19 cellular contexts compared by ENCODE assay signal in the genomic region with DNA sequence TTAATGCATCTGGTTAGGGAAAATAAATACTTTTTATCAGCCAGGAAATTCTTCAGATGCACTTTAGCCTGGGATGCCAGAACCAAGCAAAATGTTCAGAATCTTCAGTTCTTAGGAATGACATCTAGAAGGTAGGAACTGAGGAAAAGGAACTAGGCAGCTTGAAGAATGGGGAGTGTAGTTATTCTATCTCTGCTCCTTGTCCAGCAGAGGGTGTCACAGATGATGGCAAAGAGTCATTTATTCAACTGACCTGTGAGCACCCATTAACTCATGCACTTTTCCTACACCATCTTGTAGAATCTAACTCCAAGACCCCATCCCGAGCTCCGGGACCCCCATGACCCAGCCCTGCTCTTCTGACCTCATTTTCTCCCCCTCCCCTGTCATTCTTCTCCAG.
DNase-seq lines count a peak whose midpoint lies in the region; ATAC-seq and TF ChIP-seq lines count a peak whose summit lies in the region.
"Had no signal": no experiment of that assay in that cellular context is flagged by ENCODE, and none has a peak within 500 bp of the region (broad histone marks: within the 10 kb centered on the region; RNA-seq: fewer than 3 reads in every experiment).

No MANE protein-coding gene starts in this region.

- H3K4me3 ChIP-seq in GM12864 (ENCODE audit: low read depth, low read length) (no peak overlapping the region), trophoblast cell (ENCODE audit: low read depth, low read length) (no peak overlapping the region)

- H3K9ac ChIP-seq in trophoblast cell (ENCODE audit: low read length): no peak overlapping the region

- no peak overlapping the region for H4K91ac ChIP-seq in trophoblast cell (ENCODE audit: low read depth, low read length)

- H3K79me1 ChIP-seq in trophoblast cell (ENCODE audit: low read length): no peaks in the 10 kb centered on the region

- no peaks in the 10 kb centered on the region for H3K27me3 ChIP-seq in trophoblast cell (ENCODE audit: insufficient read depth, low read length)

- no peak overlapping the region for H3K4ac ChIP-seq in trophoblast cell (ENCODE audit: low read depth, low read length)

- no peak overlapping the region for H2AFZ ChIP-seq in trophoblast cell (ENCODE audit: insufficient read depth, low read length, poor library complexity)

- no peak for ATAC-seq in HG03045 (IDR thresholded peaks at IDR 0.05; ENCODE audit: unreplicated experiment)
- no peak for ATAC-seq in HG02759 (IDR thresholded peaks at IDR 0.05; ENCODE audit: unreplicated experiment)

- H3K36me3 ChIP-seq in trophoblast cell (ENCODE audit: control insufficient read depth in 1 of 2, insufficient read depth in 2 of 2, low read length in 2 of 2): no peaks in the 10 kb centered on the region

- no peaks in the 10 kb centered on the region for H3K79me2 ChIP-seq in trophoblast cell (ENCODE audit: control insufficient read depth, insufficient read depth, low read length, poor library complexity)

- H4K12ac ChIP-seq in trophoblast cell (ENCODE audit: low read depth, low read length): no peak overlapping the region

- H3K4me1 ChIP-seq in trophoblast cell (ENCODE audit: control insufficient read depth in 1 of 2, insufficient read depth in 2 of 2, low read length in 2 of 2): peaks cover 0 to 5% of the 10 kb centered on the region in 2 experiments

- H2BK5ac ChIP-seq in trophoblast cell (ENCODE audit: low read depth, low read length, poor library complexity): peak overlapping the region; percentile 37

- TF ChIP-seq CTCF in GM12864 (IDR thresholded peaks at IDR 0.05; ENCODE audit: low read depth, low read length, missing control alignments): peak; percentile 32

- no peak overlapping the region for H3K4me2 ChIP-seq in trophoblast cell (ENCODE audit: low read length)

- no peak overlapping the region for H2BK120ac ChIP-seq in trophoblast cell (ENCODE audit: insufficient read depth, low read length, poor library complexity)

- no peak overlapping the region for H2AK5ac ChIP-seq in trophoblast cell (ENCODE audit: low read length)

- H3K23ac ChIP-seq in trophoblast cell (ENCODE audit: low read length): no peak overlapping the region

- no peaks in the 10 kb centered on the region for H3K9me3 ChIP-seq in trophoblast cell (ENCODE audit: insufficient read depth, low read depth, low read length)

- no peak overlapping the region for H3K27ac ChIP-seq in trophoblast cell (ENCODE audit: low read depth, low read length)

- no peak overlapping the region for H3K14ac ChIP-seq in trophoblast cell (ENCODE audit: low read length)

- no peak overlapping the region for H3K18ac ChIP-seq in trophoblast cell (ENCODE audit: low read length)

- no CpG with 5 or more reads among the region's 2 CpGs for WGBS in trophoblast cell (ENCODE audit: extremely low coverage, insufficient coverage, insufficient read length)

- no peak for DNase-seq in GM12864 (ENCODE audit: low read depth)
- peak; percentile 12 for DNase-seq in M059J (ENCODE audit: low read depth)
- DNase-seq in cerebellar cortex (ENCODE audit: low spot score): peak; percentile 0
- DNase-seq in trophoblast cell: no peak
- no peak for DNase-seq in NCI-H446 (lab: John Stamatoyannopoulos, UW)
- no peak for DNase-seq in activated T-cell treated with anti-CD3 and anti-CD28 coated beads, Interleukin-2, amount 50 U/mL, for 48 hours
- DNase-seq: activated CD4-positive, alpha-beta T cell treated with anti-CD3 and anti-CD28 coated beads, Interleukin-2, amount 50 U/mL, for 48 hours; activated naive CD4-positive, alpha-beta T cell treated with anti-CD3 and anti-CD28 coated beads for 36 hours; anterior cingulate cortex; DND-41; effector CD8-positive, alpha-beta T cell; NCI-H1105; NCI-H2081; NCI-H510A treated with DMSO at 0.1 percent for 48 hours; retina; Right ventricle myocardium superior; T-helper 1 cell had no signal

- peak overlapping the region; percentile 47 for H2BK12ac ChIP-seq in trophoblast cell (ENCODE audit: low read length)

- no peak overlapping the region for H4K8ac ChIP-seq in trophoblast cell (ENCODE audit: low read depth, low read length)

Comparison
In these comparisons a context has a peak if more than half of its experiments do, and no peak if none do; other contexts are left out.
1. DNase-seq: peak in M059J (single experiment) and cerebellar cortex (single experiment); none in GM12864 (single experiment), trophoblast cell (0 of 2), NCI-H446 (0 of 2) and activated T-cell treated with anti-CD3 and anti-CD28 coated beads, Interleukin-2, amount 50 U/mL, for 48 hours (0 of 2).